Comparison of ENCODE assay signal across 8 cellular contexts in genomic region chr1:54052470-54052933, GRCh38. TPM values are rescaled to one million over a fixed set of nuclear protein-coding genes. Genes with fewer than 3 reads are reported as not detected.
DNase-seq lines count a peak whose midpoint lies in the region; ATAC-seq, FAIRE-seq and TF ChIP-seq lines count a peak whose summit lies in the region.

No MANE protein-coding gene starts in this region.

- ATAC-seq in GM19372 (IDR thresholded peaks at IDR 0.05; ENCODE audit: low read depth, unreplicated experiment): peak; percentile 6
- peak; percentile 12 for ATAC-seq in left lobe of liver

- peak overlapping the region; percentile 96 for H3K4me3 ChIP-seq in choroid plexus epithelial cell (ENCODE audit: low read depth, low read length)

- no peak for FAIRE-seq in D721Med (lab: Jason Lieb, UNC)

- peak; percentile 71 for DNase-seq in DMS 273 (lab: John Stamatoyannopoulos, UW; ENCODE audit: unreplicated experiment)
- peak; percentile 14 for DNase-seq in HS-5 (ENCODE audit: low read depth)
- DNase-seq in T-helper 1 cell: peak; percentile 9 to 50 (median 23)
- peak; percentile 31 for DNase-seq in choroid plexus epithelial cell (ENCODE audit: low read depth)
- peak; percentile 50 for DNase-seq in left lobe of liver (ENCODE audit: low spot score)
- DNase-seq in stimulated activated CD8-positive, alpha-beta memory T cell treated with anti-CD3 and anti-CD28 coated beads, Interleukin-4, amount 100 ng/mL, for 48 hours: peak; percentile 54
- no peak for DNase-seq in D721Med (ENCODE audit: insufficient read length, low spot score)

- TF ChIP-seq CTCF in choroid plexus epithelial cell (conservative IDR thresholded peaks at IDR 0.05; ENCODE audit: low read depth, low read length): no peak
- TF ChIP-seq CTCF in D721Med (IDR thresholded peaks at IDR 0.05; ENCODE audit: insufficient read depth, missing control alignments): no peak

RNA-seq across cellular contexts. Expression of gene TMEM59, which starts 0.5 kb away (rescaled TPM):
- 275 TPM for total RNA-seq in left lobe of liver

RNA-seq across cellular contexts. Expression of gene TCEANC2, which starts 0.9 kb away (rescaled TPM):
- total RNA-seq in left lobe of liver: 2.9 TPM

RNA-seq across cellular contexts. Expression of gene LDLRAD1, which starts 34.5 kb away (rescaled TPM):
- total RNA-seq in left lobe of liver: 0.63 TPM
